8 cellular contexts compared by ENCODE assay signal in genomic region chr2:190533968-190534309, GRCh38. TPM values are rescaled to one million over a fixed set of nuclear protein-coding genes. Genes with fewer than 3 reads are reported as not detected.
DNase-seq lines count a peak whose midpoint lies in the region; ATAC-seq and TF ChIP-seq lines count a peak whose summit lies in the region.

No MANE protein-coding gene starts in this region.

- DNase-seq in activated B cell treated with CpG ODN at 0.5 μM for 24 hours (no peak), tibial nerve (ENCODE audit: low spot score in 2 of 2) (no peak), CD1c-positive myeloid dendritic cell (ENCODE audit: extremely low spot score) (no peak), NCI-H446 (lab: John Stamatoyannopoulos, UW) (no peak)
- peak in 7 of 9 donors; percentile 54 to 72 (median 63) for DNase-seq in naive thymus-derived CD4-positive, alpha-beta T cell

- POLR2A ChIA-PET in activated B cell treated with CpG ODN at 0.5 μM for 24 hours (lab: Charles Lee), result interaction anchor here (0.6 to 4.6 kb wide), 22 partner anchors 8 to 446 kb away, joined by 3 to 38 read pairs (median 5); partner anchors contain the start of genes GLS and NAB1
- POLR2A ChIA-PET in naive thymus-derived CD4-positive, alpha-beta T cell (lab: Charles Lee), result interaction anchor here (0.5 to 3.5 kb wide), 34 partner anchors 8 to 527 kb away, joined by 3 to 50 read pairs (median 4); partner anchors contain the start of gene MFSD6

- H3K36me3 Mint-ChIP-seq in activated B cell treated with CpG ODN at 0.5 μM for 24 hours (ENCODE audit: low read depth), result peaks cover 21% of the 10 kb centered on the region
- peaks cover 0 to 36% (median 7%) of the 10 kb centered on the region in 5 donors for H3K36me3 Mint-ChIP-seq in naive thymus-derived CD4-positive, alpha-beta T cell

- H3K27ac ChIP-seq in duodenal mucosa (ENCODE audit: low read depth, low read length) (peak overlapping the region; percentile 92), tibial nerve (peak overlapping the region; percentile 94 to 98 (median 96))
- H3K27ac ChIP-seq in naive thymus-derived CD4-positive, alpha-beta T cell (ENCODE audit: low read depth, low read length), result peak overlapping the region; percentile 96

- intact Hi-C loops in activated B cell treated with CpG ODN at 0.5 μM for 24 hours (cut with micrococcal nuclease), result loop anchor here (1.0 to 5.0 kb wide), 12 partner anchors 49 to 1143 kb away; partner anchors contain the start of genes ANKAR, GLS, HIBCH and MFSD6
- intact Hi-C loops in naive thymus-derived CD4-positive, alpha-beta T cell (cut with micrococcal nuclease), result loop anchor here (1.0 to 10.0 kb wide), 22 partner anchors 8 to 1093 kb away; partner anchors contain the start of genes NAB1 (in 2 of the 2), ORMDL1 (in 2 of the 2), PMS1 (in 2 of the 2) and STAT4 (in 2 of the 2)

- peaks cover 16% of the 10 kb centered on the region for H3K9me3 Mint-ChIP-seq in activated B cell treated with CpG ODN at 0.5 μM for 24 hours
- H3K9me3 Mint-ChIP-seq in naive thymus-derived CD4-positive, alpha-beta T cell, result peaks cover 2 to 25% (median 10%) of the 10 kb centered on the region in 11 donors

- peak overlapping the region; percentile 100 for H3K27ac Mint-ChIP-seq in activated B cell treated with CpG ODN at 0.5 μM for 24 hours
- peak overlapping the region; percentile 99 to 100 (median 100) for H3K27ac Mint-ChIP-seq in naive thymus-derived CD4-positive, alpha-beta T cell

- TF ChIP-seq EP300 in tibial nerve (IDR thresholded peaks at IDR 0.05), result no peak

- H3K4me3 ChIP-seq in duodenal mucosa (ENCODE audit: low read depth in 1 of 2, low read length in 2 of 2) (peak overlapping the region; percentile 76 to 77), tibial nerve (peak overlapping the region; percentile 48 to 87 (median 80))
- peak overlapping the region; percentile 73 for H3K4me3 ChIP-seq in naive thymus-derived CD4-positive, alpha-beta T cell (ENCODE audit: low read length)

- H3K4me1 Mint-ChIP-seq in activated B cell treated with CpG ODN at 0.5 μM for 24 hours, result peaks cover 61% of the 10 kb centered on the region
- peaks cover 24 to 68% (median 65%) of the 10 kb centered on the region in 7 donors for H3K4me1 Mint-ChIP-seq in naive thymus-derived CD4-positive, alpha-beta T cell

- WGBS in tibial nerve, 2 donors, result 13 to 20% methylated on average over 13 of the region's 13 CpGs

- ATAC-seq in GM18907 (IDR thresholded peaks at IDR 0.05; ENCODE audit: unreplicated experiment) (peak; percentile 28), HG03097 (IDR thresholded peaks at IDR 0.05; ENCODE audit: low FRiP score, unreplicated experiment) (peak; percentile 13), activated B cell treated with CpG ODN at 0.5 μM for 24 hours (ENCODE audit: low read depth) (peak; percentile 23)
- ATAC-seq in naive thymus-derived CD4-positive, alpha-beta T cell, result peak; percentile 60

- H3K27me3 ChIP-seq in duodenal mucosa (ENCODE audit: control insufficient read depth in 1 of 2, insufficient read depth in 2 of 2, low read length in 2 of 2) (no peaks in the 10 kb centered on the region), tibial nerve (no peaks in the 10 kb centered on the region)
- H3K27me3 ChIP-seq in naive thymus-derived CD4-positive, alpha-beta T cell (ENCODE audit: control insufficient read depth in 2 of 2, insufficient read depth in 2 of 2, low read length in 2 of 2), result no peaks in the 10 kb centered on the region

- H3K27me3 Mint-ChIP-seq in activated B cell treated with CpG ODN at 0.5 μM for 24 hours, result no peaks in the 10 kb centered on the region
- no peaks in the 10 kb centered on the region for H3K27me3 Mint-ChIP-seq in naive thymus-derived CD4-positive, alpha-beta T cell

- H3K4me1 ChIP-seq in duodenal mucosa (ENCODE audit: control insufficient read depth in 1 of 2, insufficient read depth in 2 of 2, low read length in 2 of 2) (peaks cover 6 to 7% of the 10 kb centered on the region in 2 donors), tibial nerve (peaks cover 0 to 31% (median 18%) of the 10 kb centered on the region in 4 donors)
- peaks cover 20 to 36% of the 10 kb centered on the region in 2 donors for H3K4me1 ChIP-seq in naive thymus-derived CD4-positive, alpha-beta T cell (ENCODE audit: control insufficient read depth in 2 of 2, insufficient read depth in 2 of 2, low read length in 2 of 2)

- H3K9ac ChIP-seq in duodenal mucosa (ENCODE audit: low read depth in 1 of 2, low read length in 2 of 2), result peak overlapping the region; percentile 76 to 81

- no peaks in the 10 kb centered on the region for H3K36me3 ChIP-seq in duodenal mucosa (ENCODE audit: control insufficient read depth in 1 of 2, insufficient read depth in 2 of 2, low read length in 2 of 2)
- peaks cover 0 to 2% (median 0%) of the 10 kb centered on the region in 3 experiments for H3K36me3 ChIP-seq in naive thymus-derived CD4-positive, alpha-beta T cell (ENCODE audit: control insufficient read depth in 2 of 3, insufficient read depth in 3 of 3, low read length in 3 of 3)
- no peaks in the 10 kb centered on the region for H3K36me3 ChIP-seq in tibial nerve

- CTCF ChIA-PET in activated B cell treated with CpG ODN at 0.5 μM for 24 hours (lab: Charles Lee), result interaction anchor here (1.6 kb wide), 1 partner anchor 145 kb away, joined by 5 read pairs; no protein-coding TSS in a partner anchor
- CTCF ChIA-PET in naive thymus-derived CD4-positive, alpha-beta T cell (lab: Charles Lee), result interaction anchor here (0.6 to 1.4 kb wide), 4 partner anchors 114 to 480 kb away, joined by 3 to 5 read pairs (median 3); partner anchors contain the start of gene STAT1

- TF ChIP-seq CTCF in activated B cell treated with CpG ODN at 0.5 μM for 24 hours (IDR thresholded peaks at IDR 0.05) (no peak), tibial nerve (IDR thresholded peaks at IDR 0.05) (no peak)

- H3K9me3 ChIP-seq in duodenal mucosa (ENCODE audit: control insufficient read depth in 1 of 2, low read length in 2 of 2) (peaks cover 0 to 7% of the 10 kb centered on the region in 2 donors), tibial nerve (peaks cover 0 to 21% (median 3%) of the 10 kb centered on the region in 4 donors)
- H3K9me3 ChIP-seq in naive thymus-derived CD4-positive, alpha-beta T cell (ENCODE audit: control insufficient read depth in 2 of 3, low read length in 3 of 3), result no peaks in the 10 kb centered on the region

- no peak for TF ChIP-seq POLR2A in tibial nerve (IDR thresholded peaks at IDR 0.05)

- H3K4me3 Mint-ChIP-seq in activated B cell treated with CpG ODN at 0.5 μM for 24 hours, result peak overlapping the region; percentile 97
- H3K4me3 Mint-ChIP-seq in naive thymus-derived CD4-positive, alpha-beta T cell, result peak overlapping the region; percentile 91 to 99 (median 97)

RNA-seq across cellular contexts. Expression of gene NEMP2, which starts 0.6 kb away (rescaled TPM):
- total RNA-seq in activated B cell treated with CpG ODN at 0.5 μM for 24 hours (14.2 and 15.6 TPM in 2 replicates), tibial nerve (1 to 10 TPM; 1.8 to 7.2 (median 3.1) TPM)
- 10 to 100 TPM; 11.1 to 30.8 (median 18.4) TPM for total RNA-seq in naive thymus-derived CD4-positive, alpha-beta T cell
- 10 to 100 TPM; 10.0 to 13.4 TPM for polyA plus RNA-seq in naive thymus-derived CD4-positive, alpha-beta T cell

Comparison
In these comparisons a context has a peak if more than half of its experiments do, and no peak if none do; other contexts are left out.
1. DNase-seq: peak in naive thymus-derived CD4-positive, alpha-beta T cell (7 of 9); none in activated B cell treated with CpG ODN at 0.5 μM for 24 hours (single experiment), tibial nerve (0 of 2), CD1c-positive myeloid dendritic cell (single experiment) and NCI-H446 (0 of 2).
2. Peak in every context shown above with its lines, with median percentiles within 50 percentile points of each other: ATAC-seq, H3K27ac ChIP-seq and H3K4me3 ChIP-seq.